ENCODE assay signal across 8 cellular contexts in genomic region chr3:127574880-127575878, GRCh38. TPM values are rescaled to one million over a fixed set of nuclear protein-coding genes. Genes with fewer than 3 reads are reported as not detected.
DNase-seq lines count a peak whose midpoint lies in the region; ATAC-seq and TF ChIP-seq lines count a peak whose summit lies in the region.

No MANE protein-coding gene starts in this region.

- POLR2A ChIA-PET in CD8-positive, alpha-beta T cell (lab: Charles Lee): interaction anchor here (1.0 to 1.5 kb wide), 2 partner anchors 15 to 23 kb away, joined by 4 read pairs; partner anchors contain the start of genes MCM2 and TPRA1
- POLR2A ChIA-PET in activated CD4-positive, alpha-beta memory T cell treated with anti-CD3 and anti-CD28 coated beads for 36 hours (lab: Charles Lee): interaction anchor here (0.9 to 1.4 kb wide), 2 partner anchors 16 to 22 kb away, joined by 5 to 8 read pairs; partner anchors contain the start of gene MCM2

- TF ChIP-seq CTCF in CD8-positive, alpha-beta T cell (IDR thresholded peaks at IDR 0.05): peak; percentile 90
- TF ChIP-seq CTCF in GM20000 (IDR thresholded peaks at IDR 0.05; ENCODE audit: extremely low read depth, missing control alignments) (peak; percentile 97), lung (IDR thresholded peaks at IDR 0.05; ENCODE audit: control extremely low read depth, extremely low read depth) (peak; percentile 86)

- H3K27ac ChIP-seq in CD8-positive, alpha-beta T cell (ENCODE audit: low read depth, low read length): no peak overlapping the region
- no peak overlapping the region for H3K27ac ChIP-seq in lung (ENCODE audit: low read depth in 1 of 2, low read length in 1 of 2)

- peak; percentile 98 for ATAC-seq in CD8-positive, alpha-beta T cell
- ATAC-seq in lung (ENCODE audit: insufficient read depth, low FRiP score): peak; percentile 88

- intact Hi-C loops in CD8-positive, alpha-beta T cell (cut with DNase I, micrococcal nuclease): loop anchor here (1.0 to 10.0 kb wide), 8 partner anchors 15 to 1030 kb away; partner anchors contain the start of genes ABTB1 (in 1 of the 2), PODXL2 (in 1 of the 2), SEC61A1 (in 1 of the 2) and TPRA1 (in 1 of the 2)
- intact Hi-C loops in activated CD4-positive, alpha-beta memory T cell treated with anti-CD3 and anti-CD28 coated beads for 36 hours (cut with micrococcal nuclease): loop anchor here (1.0 to 10.0 kb wide), 7 partner anchors 15 to 558 kb away; partner anchors contain the start of genes ABTB1, MCM2 and TPRA1

- peaks cover 37% of the 10 kb centered on the region for H3K36me3 Mint-ChIP-seq in CD8-positive, alpha-beta T cell
- peaks cover 18% of the 10 kb centered on the region for H3K36me3 Mint-ChIP-seq in activated CD4-positive, alpha-beta memory T cell treated with anti-CD3 and anti-CD28 coated beads for 36 hours

- H3K36me3 ChIP-seq in CD8-positive, alpha-beta T cell (ENCODE audit: insufficient read depth, low read length): no peaks in the 10 kb centered on the region
- H3K36me3 ChIP-seq in lung (ENCODE audit: control insufficient read depth in 2 of 2, insufficient read depth in 2 of 2, low read length in 2 of 2): peaks cover 0 to 69% of the 10 kb centered on the region in 2 donors

- no peaks in the 10 kb centered on the region for H3K9me3 ChIP-seq in CD8-positive, alpha-beta T cell (ENCODE audit: low read length)
- H3K9me3 ChIP-seq in lung (ENCODE audit: control insufficient read depth in 2 of 2, insufficient read depth in 1 of 2, low read length in 1 of 2): no peaks in the 10 kb centered on the region

- CTCF ChIA-PET in CD8-positive, alpha-beta T cell (lab: Charles Lee): interaction anchor here (0.6 to 3.2 kb wide), 39 partner anchors 8 to 520 kb away, joined by 3 to 33 read pairs (median 4); partner anchors contain the start of genes MCM2 and TPRA1
- CTCF ChIA-PET in activated CD4-positive, alpha-beta memory T cell treated with anti-CD3 and anti-CD28 coated beads for 36 hours (lab: Charles Lee): interaction anchor here (0.6 to 3.5 kb wide), 42 partner anchors 10 to 657 kb away, joined by 3 to 80 read pairs (median 4); partner anchors contain the start of genes ABTB1, MCM2 and TPRA1

- no peaks in the 10 kb centered on the region for H3K27me3 ChIP-seq in CD8-positive, alpha-beta T cell (ENCODE audit: insufficient read depth, low read length)
- no peaks in the 10 kb centered on the region for H3K27me3 ChIP-seq in lung (ENCODE audit: control insufficient read depth, insufficient read depth)

- no peaks in the 10 kb centered on the region for H3K27me3 Mint-ChIP-seq in CD8-positive, alpha-beta T cell (ENCODE audit: low read depth)
- H3K27me3 Mint-ChIP-seq in activated CD4-positive, alpha-beta memory T cell treated with anti-CD3 and anti-CD28 coated beads for 36 hours: no peaks in the 10 kb centered on the region

- 43 to 45% methylated on average over 43 to 46 of the region's 46 CpGs for WGBS in lung, 2 donors

- peak overlapping the region; percentile 84 for H3K27ac Mint-ChIP-seq in CD8-positive, alpha-beta T cell
- H3K27ac Mint-ChIP-seq in activated CD4-positive, alpha-beta memory T cell treated with anti-CD3 and anti-CD28 coated beads for 36 hours: no peak overlapping the region

- H3K4me3 Mint-ChIP-seq in CD8-positive, alpha-beta T cell: peak overlapping the region; percentile 22
- H3K4me3 Mint-ChIP-seq in activated CD4-positive, alpha-beta memory T cell treated with anti-CD3 and anti-CD28 coated beads for 36 hours: no peak overlapping the region

- no peak overlapping the region for H3K4me3 ChIP-seq in CD8-positive, alpha-beta T cell (ENCODE audit: low read depth, low read length)
- H3K4me3 ChIP-seq in lung: no peak overlapping the region

- DNase-seq in CD8-positive, alpha-beta T cell: peak; percentile 70 to 91 (median 83)
- DNase-seq in GM20000 (ENCODE audit: low spot score) (peak; percentile 95), HPDE6-E6E7 (ENCODE audit: extremely low spot score) (peak; percentile 93), NCI-H82 (lab: John Stamatoyannopoulos, UW) (peak; percentile 95), dermis blood vessel endothelial cell (peak; percentile 90), lung (ENCODE audit: low spot score) (peak; percentile 83)
- DNase-seq in activated CD4-positive, alpha-beta memory T cell treated with anti-CD3 and anti-CD28 coated beads for 36 hours: peak; percentile 91
- peak; percentile 39 for DNase-seq in stimulated activated CD8-positive, alpha-beta memory T cell treated with anti-CD3 and anti-CD28 coated beads, Interleukin-12 subunit alpha, Interleukin-12 subunit beta, amount 100 ng/mL, for 24 hours (ENCODE audit: extremely low read depth)

- H3K4me1 Mint-ChIP-seq in CD8-positive, alpha-beta T cell (ENCODE audit: low read depth): peaks cover 13% of the 10 kb centered on the region
- peaks cover 8% of the 10 kb centered on the region for H3K4me1 Mint-ChIP-seq in activated CD4-positive, alpha-beta memory T cell treated with anti-CD3 and anti-CD28 coated beads for 36 hours (ENCODE audit: low read depth)

- no peaks in the 10 kb centered on the region for H3K9me3 Mint-ChIP-seq in CD8-positive, alpha-beta T cell
- H3K9me3 Mint-ChIP-seq in activated CD4-positive, alpha-beta memory T cell treated with anti-CD3 and anti-CD28 coated beads for 36 hours: no peaks in the 10 kb centered on the region

- peaks cover 9% of the 10 kb centered on the region for H3K4me1 ChIP-seq in CD8-positive, alpha-beta T cell (ENCODE audit: insufficient read depth, low read length)
- peaks cover 0 to 10% of the 10 kb centered on the region in 2 donors for H3K4me1 ChIP-seq in lung (ENCODE audit: control insufficient read depth in 2 of 2, insufficient read depth in 2 of 2, low read length in 2 of 2)

RNA-seq across cellular contexts. Expression of gene TPRA1, which starts 15.4 kb away (rescaled TPM):
- total RNA-seq in CD8-positive, alpha-beta T cell: 1 to 10 TPM; 6.0 to 6.1 TPM
- total RNA-seq in activated CD4-positive, alpha-beta memory T cell treated with anti-CD3 and anti-CD28 coated beads for 36 hours: 10 to 100 TPM; 18.7 to 20.9 TPM
- total RNA-seq in dermis blood vessel endothelial cell: 34.8 and 48.3 TPM in 2 replicates
- 10 to 100 TPM; 28.9 to 38.7 TPM for total RNA-seq in lung
- polyA plus RNA-seq in lung: 10 to 100 TPM; 37.2 to 53.2 TPM

RNA-seq across cellular contexts. Expression of gene MCM2, which starts 23.0 kb away (rescaled TPM):
- total RNA-seq in CD8-positive, alpha-beta T cell: 10 to 100 TPM; 13.7 to 14.0 TPM
- 100 to 1,000 TPM; 216 to 218 TPM for total RNA-seq in activated CD4-positive, alpha-beta memory T cell treated with anti-CD3 and anti-CD28 coated beads for 36 hours
- total RNA-seq in dermis blood vessel endothelial cell (51.4 and 110 TPM in 2 replicates), lung (10 to 100 TPM; 15.9 to 23.6 TPM)
- polyA plus RNA-seq in lung: 10 to 100 TPM in 1 of 2 donors, 1 to 10 TPM in 1; 5.2 to 12.5 TPM

RNA-seq across cellular contexts. Expression of gene PODXL2, which starts 53.8 kb away (rescaled TPM):
- 1 to 10 TPM; 2.7 to 3.2 TPM for total RNA-seq in CD8-positive, alpha-beta T cell
- 1 to 10 TPM; 1.2 to 1.3 TPM for total RNA-seq in activated CD4-positive, alpha-beta memory T cell treated with anti-CD3 and anti-CD28 coated beads for 36 hours
- total RNA-seq in dermis blood vessel endothelial cell (2.9 and 4.0 TPM in 2 replicates), lung (1 to 10 TPM; 4.7 to 7.3 TPM)
- 1 to 10 TPM; 3.1 to 4.6 TPM for polyA plus RNA-seq in lung

Comparison
In these comparisons a context has a peak if more than half of its experiments do, and no peak if none do; other contexts are left out.
1. DNase-seq: peak in every context shown above with its lines; median percentile 95 in GM20000; 95 in NCI-H82; 93 in HPDE6-E6E7; 91 in activated CD4-positive, alpha-beta memory T cell treated with anti-CD3 and anti-CD28 coated beads for 36 hours; 90 in dermis blood vessel endothelial cell; 83 in CD8-positive, alpha-beta T cell; 83 in lung; 39 in stimulated activated CD8-positive, alpha-beta memory T cell treated with anti-CD3 and anti-CD28 coated beads, Interleukin-12 subunit alpha, Interleukin-12 subunit beta, amount 100 ng/mL, for 24 hours.